ENCODE assay signal across 21 cellular contexts in the genomic region with DNA sequence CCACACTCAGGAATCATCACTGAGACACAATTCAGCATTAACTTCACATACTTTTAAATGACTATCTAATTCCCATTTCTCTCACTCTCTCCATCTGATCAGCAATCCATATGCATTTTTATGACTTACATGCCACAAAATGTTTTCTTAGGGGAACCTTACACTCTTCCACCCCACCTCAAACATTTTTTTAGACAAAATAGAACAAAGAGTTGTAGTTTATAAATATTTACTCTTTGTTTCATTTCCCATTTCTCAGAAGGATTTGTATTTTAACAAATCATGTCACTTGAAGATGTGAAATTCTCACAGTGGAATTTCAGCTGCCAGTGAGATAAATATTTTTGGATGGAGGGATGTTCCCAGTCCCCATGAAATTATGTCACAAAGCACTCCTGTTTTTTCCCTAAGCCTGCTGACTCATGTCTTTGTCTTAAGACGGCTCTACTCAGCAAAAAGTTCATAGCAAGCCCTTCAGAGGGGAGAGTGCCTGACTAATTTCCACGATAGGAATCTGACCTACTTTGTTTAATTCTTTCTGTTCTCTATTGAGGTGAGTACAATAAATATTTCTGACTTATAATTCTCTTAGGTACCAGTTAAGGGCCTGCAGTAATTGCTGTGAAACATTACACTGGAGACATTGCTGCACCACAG.
A peak's percentile ranks its signal among the peaks of the same experiment; 100 is the strongest.
DNase-seq lines count a peak whose midpoint lies in the region; ATAC-seq, FAIRE-seq and TF ChIP-seq lines count a peak whose summit lies in the region.
"Had no signal": no experiment of that assay in that cellular context is flagged by ENCODE, and none has a peak within 500 bp of the region (broad histone marks: within the 10 kb centered on the region; RNA-seq: fewer than 3 reads in every experiment).

No MANE protein-coding gene starts in this region.

- H3K9ac ChIP-seq in astrocyte (ENCODE audit: low read length) = no peak overlapping the region

- no peaks in the 10 kb centered on the region for H3K27me3 ChIP-seq in astrocyte (ENCODE audit: insufficient read depth, low read length)
- no peaks in the 10 kb centered on the region for H3K27me3 ChIP-seq in left lung
- H3K27me3 ChIP-seq: thyroid gland had no signal

- intact Hi-C loops in left lung (cut with DNase I) = no loop called here

- peaks cover 6% of the 10 kb centered on the region for H3K4me1 Mint-ChIP-seq in astrocyte (ENCODE audit: low read depth, unreplicated experiment)
- H3K4me1 Mint-ChIP-seq in type B pancreatic cell (ENCODE audit: unreplicated experiment) = no peaks in the 10 kb centered on the region
- H3K4me1 Mint-ChIP-seq: activated CD4-positive, alpha-beta T cell treated with anti-CD3 and anti-CD28 coated beads, Interleukin-2, amount 10 ng/mL, durations not matched to agents 24 days and 14 days; IgD-negative memory B cell had no signal

- H3K36me3 ChIP-seq in astrocyte (ENCODE audit: insufficient read depth, low read length) (no peaks in the 10 kb centered on the region), left lung (no peaks in the 10 kb centered on the region)
- H3K36me3 ChIP-seq: thyroid gland had no signal

- H3K27ac Mint-ChIP-seq in astrocyte (ENCODE audit: unreplicated experiment) (no peak overlapping the region), type B pancreatic cell (no peak overlapping the region)
- H3K27ac Mint-ChIP-seq: activated CD4-positive, alpha-beta T cell treated with anti-CD3 and anti-CD28 coated beads, Interleukin-2, amount 10 ng/mL, durations not matched to agents 24 days and 14 days; CD4-positive, alpha-beta T cell; IgD-negative memory B cell had no signal

- no peak overlapping the region for H2AFZ ChIP-seq in astrocyte (ENCODE audit: low read depth, low read length)

- H3K27me3 Mint-ChIP-seq in astrocyte (ENCODE audit: low read depth, unreplicated experiment) (no peaks in the 10 kb centered on the region), type B pancreatic cell (no peaks in the 10 kb centered on the region)
- H3K27me3 Mint-ChIP-seq: activated CD4-positive, alpha-beta T cell treated with anti-CD3 and anti-CD28 coated beads, Interleukin-2, amount 10 ng/mL, durations not matched to agents 24 days and 14 days; CD4-positive, alpha-beta T cell; IgD-negative memory B cell had no signal

- H3K36me3 Mint-ChIP-seq in astrocyte (ENCODE audit: low read depth, unreplicated experiment) (no peaks in the 10 kb centered on the region), type B pancreatic cell (no peaks in the 10 kb centered on the region)
- H3K36me3 Mint-ChIP-seq: IgD-negative memory B cell had no signal

- no peak overlapping the region for H3K4me3 ChIP-seq in astrocyte (ENCODE audit: insufficient read depth, low read depth, low read length)
- H3K4me3 ChIP-seq in left lung = no peak overlapping the region
- H3K4me3 ChIP-seq: dorsolateral prefrontal cortex, thyroid gland had no signal

- H3K4me1 ChIP-seq in astrocyte (ENCODE audit: insufficient read depth, low read length) (no peaks in the 10 kb centered on the region), left lung (no peaks in the 10 kb centered on the region)
- H3K4me1 ChIP-seq: thyroid gland had no signal

- ATAC-seq in left lung (peak; percentile 69), GM21423 (IDR thresholded peaks at IDR 0.05; ENCODE audit: unreplicated experiment) (no peak)
- ATAC-seq: left cardiac atrium had no signal

- H3K9me3 ChIP-seq in astrocyte (ENCODE audit: insufficient read depth, low read depth, low read length) (no peaks in the 10 kb centered on the region), left lung (no peaks in the 10 kb centered on the region)
- H3K9me3 ChIP-seq: thyroid gland had no signal

- H3K27ac ChIP-seq in astrocyte (ENCODE audit: low read depth, low read length) (no peak overlapping the region), left lung (no peak overlapping the region)
- H3K27ac ChIP-seq: dorsolateral prefrontal cortex, epithelial cell of prostate, HL-60, thyroid gland had no signal

- FAIRE-seq in astrocyte (lab: Jason Lieb, UNC) = no peak

- H3K79me2 ChIP-seq in astrocyte (ENCODE audit: insufficient read depth, low read length) = no peaks in the 10 kb centered on the region

- H3K4me3 Mint-ChIP-seq in astrocyte (ENCODE audit: unreplicated experiment) (no peak overlapping the region), type B pancreatic cell (no peak overlapping the region)
- H3K4me3 Mint-ChIP-seq: activated CD4-positive, alpha-beta T cell treated with anti-CD3 and anti-CD28 coated beads, Interleukin-2, amount 10 ng/mL, durations not matched to agents 24 days and 14 days; CD4-positive, alpha-beta T cell; IgD-negative memory B cell had no signal

- TF ChIP-seq CTCF in astrocyte (IDR thresholded peaks at IDR 0.05; ENCODE audit: insufficient read depth, low read depth, low read length) (no peak), left lung (IDR thresholded peaks at IDR 0.05) (no peak), type B pancreatic cell (conservative IDR thresholded peaks at IDR 0.05) (no peak)

- DNase-seq in EL (peak; percentile 1), H4 (ENCODE audit: low spot score) (peak; percentile 11), astrocyte (ENCODE audit: low read depth) (peak; percentile 41), left lung (no peak), medulla oblongata (ENCODE audit: extremely low spot score) (no peak), type B pancreatic cell (ENCODE audit: extremely low spot score, unreplicated experiment) (no peak)
- DNase-seq in NK-92 treated with Interleukin-12 subunit alpha and Interleukin-12 subunit beta, amount 100 ng/mL, for 24 hours (lab: John Stamatoyannopoulos, UW) = no peak
- DNase-seq: activated CD4-positive, alpha-beta T cell treated with anti-CD3 and anti-CD28 coated beads, Interleukin-2, amount 10 ng/mL, durations not matched to agents 24 days and 14 days; activated CD8-positive, alpha-beta memory T cell treated with anti-CD3 and anti-CD28 coated beads, Interleukin-2, amount 50 U/mL, for 4 hours; CD4-positive, alpha-beta T cell; central memory CD4-positive, alpha-beta T cell; dorsolateral prefrontal cortex; HCEC 1CT; left cardiac atrium; NCI-H187 treated with DMSO at 0.1 percent for 48 hours; NCI-H446; thyroid gland had no signal

- no peaks in the 10 kb centered on the region for H4K20me1 ChIP-seq in astrocyte (ENCODE audit: insufficient read depth, low read length)

- H3K4me2 ChIP-seq in astrocyte (ENCODE audit: low read length) = no peak overlapping the region

- H3K9me3 Mint-ChIP-seq in astrocyte (ENCODE audit: unreplicated experiment) = no peaks in the 10 kb centered on the region
- H3K9me3 Mint-ChIP-seq in type B pancreatic cell = no peaks in the 10 kb centered on the region
- H3K9me3 Mint-ChIP-seq: activated CD4-positive, alpha-beta T cell treated with anti-CD3 and anti-CD28 coated beads, Interleukin-2, amount 10 ng/mL, durations not matched to agents 24 days and 14 days; CD4-positive, alpha-beta T cell; IgD-negative memory B cell had no signal

Comparison
In these comparisons a context has a peak if more than half of its experiments do, and no peak if none do; other contexts are left out.
1. DNase-seq: peak in EL (single experiment), H4 (single experiment) and astrocyte (single experiment); none in left lung (0 of 2), NK-92 treated with Interleukin-12 subunit alpha and Interleukin-12 subunit beta, amount 100 ng/mL, for 24 hours (single experiment), medulla oblongata (single experiment) and type B pancreatic cell (single experiment).